ENCODE assay signal across 14 cellular contexts in the genomic region with DNA sequence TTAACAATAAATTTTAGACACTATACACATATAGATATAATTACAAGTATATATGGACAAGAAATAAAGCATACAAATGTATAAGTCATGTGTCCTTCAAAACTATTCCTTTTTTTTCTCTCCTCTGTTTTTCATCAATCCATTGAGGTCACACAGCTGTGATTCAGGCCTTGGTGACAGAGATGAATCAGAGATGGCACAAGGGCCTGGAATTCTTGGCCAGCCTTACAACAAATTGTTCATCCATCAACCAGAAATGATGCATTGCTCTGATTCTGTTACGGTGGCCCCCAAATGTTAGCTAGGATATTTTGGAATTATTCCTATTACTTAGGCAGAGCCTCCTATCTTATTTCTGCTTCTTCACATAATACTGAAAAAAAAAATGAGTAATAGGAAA.
A peak's percentile ranks its signal among the peaks of the same experiment; 100 is the strongest.
DNase-seq lines count a peak whose midpoint lies in the region; ATAC-seq and TF ChIP-seq lines count a peak whose summit lies in the region.
"Had no signal": no experiment of that assay in that cellular context is flagged by ENCODE, and none has a peak within 500 bp of the region (broad histone marks: within the 10 kb centered on the region; RNA-seq: fewer than 3 reads in every experiment).

No MANE protein-coding gene starts in this region.

- H3K27me3 ChIP-seq in adrenal gland (no peaks in the 10 kb centered on the region), gastroesophageal sphincter (no peaks in the 10 kb centered on the region), rectal smooth muscle tissue (ENCODE audit: control insufficient read depth, insufficient read depth, low read length) (no peaks in the 10 kb centered on the region), testis (no peaks in the 10 kb centered on the region)
- H3K27me3 ChIP-seq: vagina had no signal

- no peak overlapping the region for H3K9ac ChIP-seq in rectal smooth muscle tissue (ENCODE audit: low read length)

- peak; percentile 52 for ATAC-seq in gastroesophageal sphincter
- ATAC-seq in HG03342 (IDR thresholded peaks at IDR 0.05; ENCODE audit: unreplicated experiment): no peak
- ATAC-seq in GM19397 (IDR thresholded peaks at IDR 0.05; ENCODE audit: unreplicated experiment): no peak
- ATAC-seq: activated CD8-positive, alpha-beta T cell treated with anti-CD3 and anti-CD28 coated beads, Interleukin-2, amount 10 ng/mL, durations not matched to agents 7 days and 5 days; activated T-helper 17 cell treated with anti-CD3 and anti-CD28 coated beads, Interleukin-2, amount 50 U/mL, for 72 hours; effector memory CD8-positive, alpha-beta T cell had no signal

- H3K27ac ChIP-seq in adrenal gland (peak overlapping the region; percentile 39 to 77 (median 68)), gastroesophageal sphincter (peak overlapping the region in 3 of 4 donors; percentile 34 to 56 (median 53)), rectal smooth muscle tissue (ENCODE audit: low read depth, low read length) (peak overlapping the region; percentile 52), testis (no peak overlapping the region)
- H3K27ac ChIP-seq: vagina had no signal

- 18 to 39% (median 23%) methylated on average over 1 of the region's 1 CpG for WGBS in adrenal gland, 4 donors
- WGBS in gastroesophageal sphincter (ENCODE audit: low coverage in 1 of 2), 2 donors: 13% methylated on average over 1 of the region's 1 CpG; no CpG with 5 or more reads in 1 of the 2 donors
- 55 to 74% methylated on average over 1 of the region's 1 CpG for WGBS in testis, 2 donors

- no peak overlapping the region for H3K4me3 ChIP-seq in adrenal gland
- H3K4me3 ChIP-seq in gastroesophageal sphincter: no peak overlapping the region
- no peak overlapping the region for H3K4me3 ChIP-seq in rectal smooth muscle tissue (ENCODE audit: low read length)
- H3K4me3 ChIP-seq in testis: no peak overlapping the region
- H3K4me3 ChIP-seq: vagina had no signal

- no peaks in the 10 kb centered on the region for H3K36me3 ChIP-seq in adrenal gland (replicated peaks in 1 of 2)
- no peaks in the 10 kb centered on the region for H3K36me3 ChIP-seq in gastroesophageal sphincter
- H3K36me3 ChIP-seq in rectal smooth muscle tissue (ENCODE audit: control insufficient read depth, insufficient read depth, low read length): no peaks in the 10 kb centered on the region
- no peaks in the 10 kb centered on the region for H3K36me3 ChIP-seq in testis (ENCODE audit: low read depth, missing control alignments)
- H3K36me3 ChIP-seq: vagina had no signal

- TF ChIP-seq EP300 in gastroesophageal sphincter (IDR thresholded peaks at IDR 0.05): no peak

- DNase-seq in ACHN: peak; percentile 29
- peak; percentile 68 to 89 (median 76) for DNase-seq in adrenal gland
- no peak for DNase-seq in kidney glomerular epithelial cell (lab: John Stamatoyannopoulos, UW)
- DNase-seq in testis: no peak
- DNase-seq: activated CD8-positive, alpha-beta T cell treated with anti-CD3 and anti-CD28 coated beads, Interleukin-2, amount 10 ng/mL, durations not matched to agents 7 days and 5 days; effector memory CD8-positive, alpha-beta T cell; posterior cingulate gyrus; stimulated activated CD4-positive, alpha-beta T cell treated with anti-CD3 and anti-CD28 coated beads, Interleukin-2, amount 100 ng/mL, for 48 hours had no signal

- no peak for TF ChIP-seq CTCF in adrenal gland (IDR thresholded peaks at IDR 0.05)
- TF ChIP-seq CTCF in gastroesophageal sphincter (IDR thresholded peaks at IDR 0.05): no peak
- no peak for TF ChIP-seq CTCF in testis (IDR thresholded peaks at IDR 0.05)

- in situ Hi-C loops in ACHN (cut with HindIII; ENCODE audit: low pct_ligation_motif_present, low pct_unique_long_range_greater_than_20kb, low sequenced_read_pairs): no loop called here

- H3K9me3 ChIP-seq in adrenal gland (replicated peaks in 1 of 3) (no peaks in the 10 kb centered on the region), gastroesophageal sphincter (peaks cover 0 to 47% (median 0%) of the 10 kb centered on the region in 3 donors), testis (no peaks in the 10 kb centered on the region)
- H3K9me3 ChIP-seq: vagina had no signal

- TF ChIP-seq POLR2A in adrenal gland (IDR thresholded peaks at IDR 0.05) (no peak), gastroesophageal sphincter (IDR thresholded peaks at IDR 0.05) (no peak), testis (IDR thresholded peaks at IDR 0.05) (no peak)

- H3K4me1 ChIP-seq in adrenal gland (replicated peaks in 1 of 2) (peaks cover 12 to 22% of the 10 kb centered on the region in 2 donors), gastroesophageal sphincter (peaks cover 0 to 4% (median 0%) of the 10 kb centered on the region in 3 donors), rectal smooth muscle tissue (ENCODE audit: control insufficient read depth, insufficient read depth, low read length) (no peaks in the 10 kb centered on the region), testis (no peaks in the 10 kb centered on the region)

- intact Hi-C loops in adrenal gland (cut with DNase I): no loop called here
- intact Hi-C loops in testis (cut with DNase I; ENCODE audit: low total_unique reads): no loop called here

Comparison
In these comparisons a context has a peak if more than half of its experiments do, and no peak if none do; other contexts are left out.
1. DNase-seq: peak in ACHN (single experiment) and adrenal gland (7 of 7); none in kidney glomerular epithelial cell (single experiment) and testis (single experiment).
2. H3K27ac ChIP-seq: peak in adrenal gland (5 of 5), gastroesophageal sphincter (3 of 4) and rectal smooth muscle tissue (single experiment); none in testis (0 of 2).